Comparison of ENCODE assay signal across 1 cellular context in the genomic region with DNA sequence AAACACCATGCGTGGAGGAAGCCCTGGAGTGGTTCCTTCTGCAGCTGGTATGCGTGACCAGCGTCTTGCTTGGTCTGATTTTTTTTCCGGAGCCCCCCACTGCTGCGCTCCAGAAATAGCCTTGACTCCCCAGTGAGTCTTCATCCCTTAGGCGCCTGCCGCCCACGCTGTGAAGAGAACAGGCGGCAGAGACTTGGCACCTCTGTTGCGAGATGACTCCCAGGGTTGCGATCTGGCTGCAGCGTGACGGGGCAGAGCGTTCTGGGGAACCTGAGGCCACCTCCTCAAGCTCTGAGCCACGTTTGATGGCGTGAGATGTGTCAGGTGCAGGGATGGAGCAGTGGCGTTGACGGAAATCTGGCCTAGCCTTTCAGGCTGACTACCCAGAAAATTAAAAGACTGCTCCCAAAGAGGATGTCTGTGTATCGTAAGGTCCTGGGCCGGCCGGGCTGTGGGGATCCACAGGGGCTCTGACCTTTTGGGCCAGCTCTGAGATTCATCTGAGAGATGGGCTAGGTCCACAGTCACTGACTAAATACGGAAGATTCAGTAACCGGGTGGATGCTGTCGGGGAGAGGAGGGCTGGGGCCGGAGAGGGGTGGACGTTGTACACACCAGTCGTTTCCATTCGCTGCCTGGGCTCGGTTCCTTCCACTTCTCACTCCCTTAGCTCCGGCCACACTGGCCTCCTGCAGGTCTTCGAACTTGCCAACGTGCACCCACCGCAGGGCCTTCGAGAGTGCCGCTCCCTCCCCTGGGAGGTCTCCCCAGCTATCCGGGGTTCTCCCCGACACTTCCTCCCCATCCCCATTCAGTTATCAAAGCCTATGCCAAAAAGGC.
TF ChIP-seq lines count a peak whose summit lies in the region.

No MANE protein-coding gene starts in this region.

TF ChIP-seq in GM23338, 12 proteins besides CTCF, POLR2A, EP300 and RAD21 (continued from another document):
- TF ChIP-seq EZH2 (IDR thresholded peaks at IDR 0.05; ENCODE audit: low read depth, unreplicated experiment) (no peak), NANOG (IDR thresholded peaks at IDR 0.05; ENCODE audit: borderline replicate concordance) (no peak), ZNF331 (CRISPR knock-in tag; IDR thresholded peaks at IDR 0.05; ENCODE audit: low read depth) (no peak)
- TF ChIP-seq, protein P1, sequence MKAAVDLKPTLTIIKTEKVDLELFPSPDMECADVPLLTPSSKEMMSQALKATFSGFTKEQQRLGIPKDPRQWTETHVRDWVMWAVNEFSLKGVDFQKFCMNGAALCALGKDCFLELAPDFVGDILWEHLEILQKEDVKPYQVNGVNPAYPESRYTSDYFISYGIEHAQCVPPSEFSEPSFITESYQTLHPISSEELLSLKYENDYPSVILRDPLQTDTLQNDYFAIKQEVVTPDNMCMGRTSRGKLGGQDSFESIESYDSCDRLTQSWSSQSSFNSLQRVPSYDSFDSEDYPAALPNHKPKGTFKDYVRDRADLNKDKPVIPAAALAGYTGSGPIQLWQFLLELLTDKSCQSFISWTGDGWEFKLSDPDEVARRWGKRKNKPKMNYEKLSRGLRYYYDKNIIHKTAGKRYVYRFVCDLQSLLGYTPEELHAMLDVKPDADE (IDR thresholded peaks at IDR 0.05), result no peak
- TF ChIP-seq, protein P2, sequence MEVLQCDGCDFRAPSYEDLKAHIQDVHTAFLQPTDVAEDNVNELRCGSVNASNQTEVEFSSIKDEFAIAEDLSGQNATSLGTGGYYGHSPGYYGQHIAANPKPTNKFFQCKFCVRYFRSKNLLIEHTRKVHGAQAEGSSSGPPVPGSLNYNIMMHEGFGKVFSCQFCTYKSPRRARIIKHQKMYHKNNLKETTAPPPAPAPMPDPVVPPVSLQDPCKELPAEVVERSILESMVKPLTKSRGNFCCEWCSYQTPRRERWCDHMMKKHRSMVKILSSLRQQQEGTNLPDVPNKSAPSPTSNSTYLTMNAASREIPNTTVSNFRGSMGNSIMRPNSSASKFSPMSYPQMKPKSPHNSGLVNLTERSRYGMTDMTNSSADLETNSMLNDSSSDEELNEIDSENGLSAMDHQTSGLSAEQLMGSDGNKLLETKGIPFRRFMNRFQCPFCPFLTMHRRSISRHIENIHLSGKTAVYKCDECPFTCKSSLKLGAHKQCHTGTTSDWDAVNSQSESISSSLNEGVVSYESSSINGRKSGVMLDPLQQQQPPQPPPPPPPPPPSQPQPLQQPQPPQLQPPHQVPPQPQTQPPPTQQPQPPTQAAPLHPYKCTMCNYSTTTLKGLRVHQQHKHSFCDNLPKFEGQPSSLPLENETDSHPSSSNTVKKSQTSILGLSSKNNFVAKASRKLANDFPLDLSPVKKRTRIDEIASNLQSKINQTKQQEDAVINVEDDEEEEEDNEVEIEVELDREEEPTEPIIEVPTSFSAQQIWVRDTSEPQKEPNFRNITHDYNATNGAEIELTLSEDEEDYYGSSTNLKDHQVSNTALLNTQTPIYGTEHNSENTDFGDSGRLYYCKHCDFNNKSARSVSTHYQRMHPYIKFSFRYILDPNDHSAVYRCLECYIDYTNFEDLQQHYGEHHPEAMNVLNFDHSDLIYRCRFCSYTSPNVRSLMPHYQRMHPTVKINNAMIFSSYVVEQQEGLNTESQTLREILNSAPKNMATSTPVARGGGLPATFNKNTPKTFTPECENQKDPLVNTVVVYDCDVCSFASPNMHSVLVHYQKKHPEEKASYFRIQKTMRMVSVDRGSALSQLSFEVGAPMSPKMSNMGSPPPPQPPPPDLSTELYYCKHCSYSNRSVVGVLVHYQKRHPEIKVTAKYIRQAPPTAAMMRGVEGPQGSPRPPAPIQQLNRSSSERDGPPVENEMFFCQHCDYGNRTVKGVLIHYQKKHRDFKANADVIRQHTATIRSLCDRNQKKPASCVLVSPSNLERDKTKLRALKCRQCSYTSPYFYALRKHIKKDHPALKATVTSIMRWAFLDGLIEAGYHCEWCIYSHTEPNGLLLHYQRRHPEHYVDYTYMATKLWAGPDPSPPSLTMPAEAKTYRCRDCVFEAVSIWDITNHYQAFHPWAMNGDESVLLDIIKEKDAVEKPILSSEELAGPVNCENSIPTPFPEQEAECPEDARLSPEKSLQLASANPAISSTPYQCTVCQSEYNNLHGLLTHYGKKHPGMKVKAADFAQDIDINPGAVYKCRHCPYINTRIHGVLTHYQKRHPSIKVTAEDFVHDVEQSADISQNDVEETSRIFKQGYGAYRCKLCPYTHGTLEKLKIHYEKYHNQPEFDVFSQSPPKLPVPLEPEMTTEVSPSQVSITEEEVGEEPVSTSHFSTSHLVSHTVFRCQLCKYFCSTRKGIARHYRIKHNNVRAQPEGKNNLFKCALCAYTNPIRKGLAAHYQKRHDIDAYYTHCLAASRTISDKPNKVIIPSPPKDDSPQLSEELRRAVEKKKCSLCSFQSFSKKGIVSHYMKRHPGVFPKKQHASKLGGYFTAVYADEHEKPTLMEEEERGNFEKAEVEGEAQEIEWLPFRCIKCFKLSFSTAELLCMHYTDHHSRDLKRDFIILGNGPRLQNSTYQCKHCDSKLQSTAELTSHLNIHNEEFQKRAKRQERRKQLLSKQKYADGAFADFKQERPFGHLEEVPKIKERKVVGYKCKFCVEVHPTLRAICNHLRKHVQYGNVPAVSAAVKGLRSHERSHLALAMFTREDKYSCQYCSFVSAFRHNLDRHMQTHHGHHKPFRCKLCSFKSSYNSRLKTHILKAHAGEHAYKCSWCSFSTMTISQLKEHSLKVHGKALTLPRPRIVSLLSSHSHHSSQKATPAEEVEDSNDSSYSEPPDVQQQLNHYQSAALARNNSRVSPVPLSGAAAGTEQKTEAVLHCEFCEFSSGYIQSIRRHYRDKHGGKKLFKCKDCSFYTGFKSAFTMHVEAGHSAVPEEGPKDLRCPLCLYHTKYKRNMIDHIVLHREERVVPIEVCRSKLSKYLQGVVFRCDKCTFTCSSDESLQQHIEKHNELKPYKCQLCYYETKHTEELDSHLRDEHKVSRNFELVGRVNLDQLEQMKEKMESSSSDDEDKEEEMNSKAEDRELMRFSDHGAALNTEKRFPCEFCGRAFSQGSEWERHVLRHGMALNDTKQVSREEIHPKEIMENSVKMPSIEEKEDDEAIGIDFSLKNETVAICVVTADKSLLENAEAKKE (CRISPR knock-in tag; IDR thresholded peaks at IDR 0.05), result no peak
